In genomic region chr17:45143767-45144198, GRCh38 we compare ENCODE assay signal across 8 cellular contexts. TPM values are rescaled to one million over a fixed set of nuclear protein-coding genes. Genes with fewer than 3 reads are reported as not detected.
DNase-seq lines count a peak whose midpoint lies in the region; ATAC-seq and TF ChIP-seq lines count a peak whose summit lies in the region.

No MANE protein-coding gene starts in this region.

- H3K27ac ChIP-seq in OCI-LY7 (ENCODE audit: low read depth, low read length, poor library complexity, severe bottlenecking) (no peak overlapping the region), lower lobe of right lung (peak overlapping the region; percentile 85)

- H3K9me3 ChIP-seq in OCI-LY7 (ENCODE audit: low read length) (no peaks in the 10 kb centered on the region), lower lobe of right lung (no peaks in the 10 kb centered on the region)

- peak overlapping the region; percentile 31 for H3K4me2 ChIP-seq in OCI-LY7 (ENCODE audit: low read length)

- peak; percentile 56 for DNase-seq in AG09309 (ENCODE audit: low read depth)
- DNase-seq in OCI-LY7 (ENCODE audit: low spot score), result no peak
- DNase-seq in effector CD8-positive, alpha-beta T cell (lab: John Stamatoyannopoulos, UW), result peak; percentile 28
- peak; percentile 78 for DNase-seq in lower lobe of right lung
- peak; percentile 76 for DNase-seq in stromal cell of bone marrow (ENCODE audit: low read depth)
- no peak for DNase-seq in DMS79 treated with DMSO at 0.1 percent for 48 hours (lab: John Stamatoyannopoulos, UW)
- DNase-seq in SIG-M5 treated with dmso at 0.1 percent for 504 hours (lab: John Stamatoyannopoulos, UW; ENCODE audit: unreplicated experiment), result no peak
- DNase-seq in NCI-H774 (lab: John Stamatoyannopoulos, UW), result no peak

- intact Hi-C loops in OCI-LY7 (cut with micrococcal nuclease; ENCODE audit: unreplicated experiment), result no loop called here
- intact Hi-C loops in lower lobe of right lung (cut with DNase I), result no loop called here

- no TSS peak for BruUV-seq in OCI-LY7 (replicated peaks; lab: Mats Ljungman, UMichigan)

- no peaks in the 10 kb centered on the region for H4K20me1 ChIP-seq in OCI-LY7 (ENCODE audit: insufficient read depth, low read length)

- H3K4me3 ChIP-seq in AG09309 (ENCODE audit: control insufficient read depth, low read depth, low read length) (peak overlapping the region; percentile 49), OCI-LY7 (ENCODE audit: low read depth, low read length, poor library complexity, severe bottlenecking) (no peak overlapping the region), lower lobe of right lung (peak overlapping the region; percentile 58)

- H3K4me1 ChIP-seq in OCI-LY7 (ENCODE audit: insufficient read depth, low read length, poor library complexity, severe bottlenecking) (peaks cover 22% of the 10 kb centered on the region), lower lobe of right lung (peaks cover 25% of the 10 kb centered on the region)

- H2AFZ ChIP-seq in OCI-LY7 (ENCODE audit: low read length), result no peak overlapping the region

- no peak for TF ChIP-seq CTCF in AG09309 (IDR thresholded peaks at IDR 0.05; ENCODE audit: control insufficient read depth, insufficient read depth, low read depth, low read length, missing control alignments)
- TF ChIP-seq CTCF in OCI-LY7 (conservative IDR thresholded peaks at IDR 0.05; ENCODE audit: low read length), result no peak
- TF ChIP-seq CTCF in lower lobe of right lung (IDR thresholded peaks at IDR 0.05), result no peak

- H3K36me3 ChIP-seq in OCI-LY7 (ENCODE audit: insufficient read depth, low read length) (no peaks in the 10 kb centered on the region), lower lobe of right lung (no peaks in the 10 kb centered on the region)

- no peaks in the 10 kb centered on the region for H3K9me2 ChIP-seq in OCI-LY7 (ENCODE audit: insufficient read depth, low read length)

- CTCF ChIA-PET in OCI-LY7 (lab: Charles Lee; ENCODE audit: unreplicated experiment), result no interaction called here

- ATAC-seq in lower lobe of right lung, result no peak

- H3K27me3 ChIP-seq in lower lobe of right lung (ENCODE audit: low read depth), result no peaks in the 10 kb centered on the region

- POLR2A ChIA-PET in OCI-LY7 (lab: Charles Lee), result no interaction called here

- no peaks in the 10 kb centered on the region for H3K79me2 ChIP-seq in OCI-LY7 (ENCODE audit: insufficient read depth, low read depth, low read length)

RNA-seq across cellular contexts. Expression of gene HEXIM1, which starts 4.5 kb away (rescaled TPM):
- total RNA-seq in OCI-LY7 (2014; rRNA removed; shearing (Covaris generic)), result 12.1 and 13.9 TPM in 2 replicates
- total RNA-seq in OCI-LY7 (2022), result 16.4 and 17.2 TPM in 2 replicates
- 33.9 TPM for total RNA-seq in lower lobe of right lung

RNA-seq across cellular contexts. Expression of gene ACBD4, which starts 8.3 kb away (rescaled TPM):
- 14.6 and 14.8 TPM in 2 replicates for total RNA-seq in OCI-LY7 (2014; rRNA removed; shearing (Covaris generic))
- total RNA-seq in OCI-LY7 (2022) (22.2 and 24.0 TPM in 2 replicates), lower lobe of right lung (16.6 TPM)

RNA-seq across cellular contexts. Expression of gene PLCD3, which starts 11.5 kb away (rescaled TPM):
- total RNA-seq in OCI-LY7 (2014; rRNA removed; shearing (Covaris generic)), result 1.4 and 3.6 TPM in 2 replicates
- 1.7 and 4.6 TPM in 2 replicates for total RNA-seq in OCI-LY7 (2022)
- 38.3 TPM for total RNA-seq in lower lobe of right lung

RNA-seq across cellular contexts. Expression of gene HEXIM2, which starts 17.9 kb away (rescaled TPM):
- total RNA-seq in OCI-LY7 (2014; rRNA removed; shearing (Covaris generic)), result 8.6 and 9.3 TPM in 2 replicates
- total RNA-seq in OCI-LY7 (2022) (9.7 and 11.1 TPM in 2 replicates), lower lobe of right lung (6.4 TPM)

Comparison
In these comparisons a context has a peak if more than half of its experiments do, and no peak if none do; other contexts are left out.
1. DNase-seq: peak in AG09309 (single experiment), effector CD8-positive, alpha-beta T cell (single experiment), lower lobe of right lung (single experiment) and stromal cell of bone marrow (single experiment); none in OCI-LY7 (single experiment), DMS79 treated with DMSO at 0.1 percent for 48 hours (single experiment), SIG-M5 treated with dmso at 0.1 percent for 504 hours (single experiment) and NCI-H774 (single experiment).